ENCODE assay signal across 15 cellular contexts in the genomic region with DNA sequence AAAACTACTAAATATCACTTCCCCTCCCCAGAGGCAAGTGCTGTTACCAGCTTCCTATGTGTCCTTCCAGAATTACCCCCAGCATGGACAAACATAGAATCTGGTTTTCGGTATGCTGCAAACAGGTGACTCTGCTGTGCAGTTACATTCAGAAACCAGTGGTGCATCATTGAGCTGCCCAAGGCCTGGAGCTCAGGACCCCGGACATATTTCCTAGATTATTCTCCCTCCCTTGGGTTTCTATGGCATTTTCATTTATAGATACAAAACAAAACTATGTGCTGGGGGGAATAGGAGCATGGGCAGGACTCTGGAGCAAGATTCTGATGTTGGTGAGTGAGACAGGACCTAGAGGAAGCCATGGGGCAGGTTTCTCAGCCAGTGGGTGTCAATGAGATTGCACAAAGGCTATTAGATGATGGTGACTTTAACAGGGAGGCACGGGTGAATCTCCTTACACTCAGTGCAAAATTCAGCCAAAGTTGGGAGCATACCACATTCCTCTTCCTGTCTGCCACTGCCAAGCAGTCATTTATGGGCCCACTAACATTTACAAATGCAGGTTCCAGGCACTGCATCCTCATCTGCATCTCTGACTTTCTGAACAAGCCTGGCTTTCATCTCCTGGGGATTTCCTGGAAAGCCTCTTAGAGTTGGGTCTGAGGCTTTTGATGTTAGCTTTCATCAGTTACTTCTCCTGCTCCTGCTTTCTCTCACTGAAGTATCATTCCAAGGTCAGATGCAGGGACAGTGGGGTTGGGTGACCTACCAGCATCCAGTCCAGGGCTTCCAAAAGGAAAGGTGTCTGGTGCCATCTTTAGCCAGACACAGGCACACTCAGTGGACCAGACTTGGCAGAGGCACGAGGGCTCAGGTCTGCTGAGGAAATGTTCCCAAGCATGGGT. TPM values are rescaled to one million over a fixed set of nuclear protein-coding genes. Genes with fewer than 3 reads are reported as not detected.
DNase-seq lines count a peak whose midpoint lies in the region; ATAC-seq lines count a peak whose summit lies in the region.
"Had no signal": no experiment of that assay in that cellular context is flagged by ENCODE, and none has a peak within 500 bp of the region (broad histone marks: within the 10 kb centered on the region; RNA-seq: fewer than 3 reads in every experiment).

No MANE protein-coding gene starts in this region.

- H3K79me2 ChIP-seq in GM23248 (ENCODE audit: insufficient read depth): no peaks in the 10 kb centered on the region

- in situ Hi-C loops in GM23248 (cut with MboI): no loop called here

- H3K27ac Mint-ChIP-seq in T-helper 2 cell treated with Interferon-gamma antibody and Interleukin-4, amounts not matched to agents 5 μg/mL and 100 μg/mL, for 36 hours: peak overlapping the region; percentile 74
- peak overlapping the region; percentile 74 for H3K27ac Mint-ChIP-seq in activated T-helper 17 cell treated with anti-CD3 and anti-CD28 coated beads, Interleukin-2, amount 50 U/mL, for 72 hours
- H3K27ac Mint-ChIP-seq in naive thymus-derived CD8-positive, alpha-beta T cell: peak overlapping the region; percentile 43 to 92 (median 84)

- no peaks in the 10 kb centered on the region for H3K9me2 ChIP-seq in GM23248 (ENCODE audit: insufficient read depth)

- H3K4me3 Mint-ChIP-seq in T-helper 2 cell treated with Interferon-gamma antibody and Interleukin-4, amounts not matched to agents 5 μg/mL and 100 μg/mL, for 36 hours: peak overlapping the region; percentile 47
- H3K4me3 Mint-ChIP-seq in activated T-helper 17 cell treated with anti-CD3 and anti-CD28 coated beads, Interleukin-2, amount 50 U/mL, for 72 hours: peak overlapping the region; percentile 62
- H3K4me3 Mint-ChIP-seq in naive thymus-derived CD8-positive, alpha-beta T cell: peak overlapping the region in 8 of 10 donors; percentile 7 to 72 (median 45)

- 83 to 88% methylated on average over 4 of the region's 4 CpGs for WGBS in GM23248 (ENCODE audit: low coverage in 1 of 2, low lambda C conversion rate in 2 of 2, missing lambda C conversion rate in 2 of 2), 2 experiments

- peaks cover 18% of the 10 kb centered on the region for H3K4me1 ChIP-seq in GM23248 (ENCODE audit: insufficient read depth)

- no peaks in the 10 kb centered on the region for H3F3A ChIP-seq in GM23248 (ENCODE audit: insufficient read depth)

- DNase-seq in T-helper 2 cell treated with Interferon-gamma antibody and Interleukin-4, amounts not matched to agents 5 μg/mL and 100 μg/mL, for 36 hours (ENCODE audit: low spot score): no peak
- no peak for DNase-seq in T-helper 2 cell
- peak; percentile 30 for DNase-seq in GM23248
- no peak for DNase-seq in naive thymus-derived CD8-positive, alpha-beta T cell
- DNase-seq in effector CD8-positive, alpha-beta T cell (lab: John Stamatoyannopoulos, UW): no peak
- DNase-seq in effector CD4-positive, alpha-beta T cell: no peak
- DNase-seq in NCI-H146 (lab: John Stamatoyannopoulos, UW): no peak
- DNase-seq: mesenchymal stem cell, NCI-H2171, spleen, transverse colon had no signal

- H3K36me3 Mint-ChIP-seq in T-helper 2 cell treated with Interferon-gamma antibody and Interleukin-4, amounts not matched to agents 5 μg/mL and 100 μg/mL, for 36 hours (ENCODE audit: low read depth): peaks cover 6% of the 10 kb centered on the region
- H3K36me3 Mint-ChIP-seq in activated T-helper 17 cell treated with anti-CD3 and anti-CD28 coated beads, Interleukin-2, amount 50 U/mL, for 72 hours (ENCODE audit: low read depth): no peaks in the 10 kb centered on the region
- peaks cover 0 to 2% (median 0%) of the 10 kb centered on the region in 3 donors for H3K36me3 Mint-ChIP-seq in naive thymus-derived CD8-positive, alpha-beta T cell

- H3K4me2 ChIP-seq in GM23248 (ENCODE audit: unreplicated experiment): no peak overlapping the region

- no peak overlapping the region for H3K9ac ChIP-seq in GM23248

- no peaks in the 10 kb centered on the region for H3K9me3 Mint-ChIP-seq in T-helper 2 cell treated with Interferon-gamma antibody and Interleukin-4, amounts not matched to agents 5 μg/mL and 100 μg/mL, for 36 hours
- no peaks in the 10 kb centered on the region for H3K9me3 Mint-ChIP-seq in activated T-helper 17 cell treated with anti-CD3 and anti-CD28 coated beads, Interleukin-2, amount 50 U/mL, for 72 hours
- H3K9me3 Mint-ChIP-seq in naive thymus-derived CD8-positive, alpha-beta T cell: no peaks in the 10 kb centered on the region

- H3K36me3 ChIP-seq in GM23248 (ENCODE audit: low read depth): no peaks in the 10 kb centered on the region
- H3K36me3 ChIP-seq: HAP-1, spleen, transverse colon had no signal

- H3K9me3 ChIP-seq in GM23248 (ENCODE audit: low read depth): no peaks in the 10 kb centered on the region
- H3K9me3 ChIP-seq: HAP-1, spleen, transverse colon had no signal

- no peak overlapping the region for H3K27ac ChIP-seq in GM23248
- H3K27ac ChIP-seq: 22Rv1, coronary artery, transverse colon had no signal

- no peaks in the 10 kb centered on the region for H3K27me3 Mint-ChIP-seq in T-helper 2 cell treated with Interferon-gamma antibody and Interleukin-4, amounts not matched to agents 5 μg/mL and 100 μg/mL, for 36 hours (ENCODE audit: low read depth)
- H3K27me3 Mint-ChIP-seq in activated T-helper 17 cell treated with anti-CD3 and anti-CD28 coated beads, Interleukin-2, amount 50 U/mL, for 72 hours: no peaks in the 10 kb centered on the region
- no peaks in the 10 kb centered on the region for H3K27me3 Mint-ChIP-seq in naive thymus-derived CD8-positive, alpha-beta T cell

- H2AFZ ChIP-seq in GM23248: no peak overlapping the region

- no peak overlapping the region for H3K4me3 ChIP-seq in GM23248
- H3K4me3 ChIP-seq: coronary artery, HAP-1, spleen, transverse colon had no signal

- peaks cover 59% of the 10 kb centered on the region for H3K4me1 Mint-ChIP-seq in T-helper 2 cell treated with Interferon-gamma antibody and Interleukin-4, amounts not matched to agents 5 μg/mL and 100 μg/mL, for 36 hours (ENCODE audit: low read depth)
- H3K4me1 Mint-ChIP-seq in activated T-helper 17 cell treated with anti-CD3 and anti-CD28 coated beads, Interleukin-2, amount 50 U/mL, for 72 hours: peaks cover 42% of the 10 kb centered on the region
- peaks cover 32 to 93% (median 79%) of the 10 kb centered on the region in 4 donors for H3K4me1 Mint-ChIP-seq in naive thymus-derived CD8-positive, alpha-beta T cell

- no peaks in the 10 kb centered on the region for H4K20me1 ChIP-seq in GM23248 (ENCODE audit: insufficient read depth)

- ATAC-seq in activated T-helper 17 cell treated with anti-CD3 and anti-CD28 coated beads, Interleukin-2, amount 50 U/mL, for 72 hours (replicated peaks): no peak
- peak in 1 of 2 donors; percentile 26 for ATAC-seq in naive thymus-derived CD8-positive, alpha-beta T cell

- H3K27me3 ChIP-seq in GM23248 (replicated peaks; ENCODE audit: insufficient read depth): no peaks in the 10 kb centered on the region
- H3K27me3 ChIP-seq: spleen, transverse colon had no signal

- POLR2A ChIA-PET in naive thymus-derived CD8-positive, alpha-beta T cell (lab: Charles Lee): interaction anchor here (1.0 to 14.5 kb wide), 4 partner anchors 9 to 32 kb away, joined by 3 to 246 read pairs (median 4); no protein-coding TSS in a partner anchor

RNA-seq across cellular contexts. Expression of a gene that starts 44.5 kb away (rescaled TPM):
- total RNA-seq in GM23248 (2014; rRNA removed; shearing (Covaris generic)): 6.3 and 7.1 TPM in 2 replicates
- polyA plus RNA-seq in GM23248 (2016; fragmentation: Nextera tagmentation; extraction: Ambion mirVana): 21.5 and 23.0 TPM in 2 replicates
- 10 to 100 TPM; 26.9 to 51.1 TPM for total RNA-seq in activated T-helper 17 cell treated with anti-CD3 and anti-CD28 coated beads, Interleukin-2, amount 50 U/mL, for 72 hours
- total RNA-seq in naive thymus-derived CD8-positive, alpha-beta T cell: 10 to 100 TPM; 46.4 to 48.8 TPM
- 100 to 1,000 TPM in 1 of 3 donors, 10 to 100 TPM in 2; 67.4 to 122 (median 98.5) TPM for polyA plus RNA-seq in naive thymus-derived CD8-positive, alpha-beta T cell
